ENCODE assay signal across 17 cellular contexts in the genomic region with DNA sequence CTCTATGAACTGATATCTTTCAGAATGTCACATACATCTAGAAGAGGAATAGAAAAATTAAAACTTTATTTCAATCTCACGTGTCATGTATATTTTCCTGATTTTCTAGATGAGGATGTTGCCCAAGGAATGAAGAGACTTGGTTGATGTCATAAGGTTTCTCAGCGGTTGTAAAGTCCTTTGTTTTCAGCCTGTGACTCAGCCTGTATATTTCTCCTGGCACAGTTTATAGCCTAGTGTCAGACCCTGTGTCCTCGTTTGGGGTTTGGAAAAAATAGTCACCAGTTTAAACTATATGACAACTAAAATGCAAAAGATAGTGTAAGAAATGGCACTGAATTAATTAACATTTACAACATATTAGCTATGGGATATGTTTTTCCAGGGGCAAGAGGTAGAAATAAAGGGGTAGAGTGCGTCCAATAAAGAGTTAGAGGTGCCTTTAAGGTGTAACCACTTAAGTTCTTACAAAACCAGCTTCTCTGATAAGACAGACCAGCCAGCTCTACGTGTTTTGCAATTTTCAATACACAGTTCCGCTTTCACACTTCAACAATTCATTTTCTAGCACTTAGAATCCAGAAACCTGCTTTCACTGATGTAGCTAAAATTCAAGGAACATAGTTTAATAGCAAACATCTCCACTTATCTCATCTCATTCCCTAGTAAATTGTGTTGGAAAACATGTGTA.
DNase-seq lines count a peak whose midpoint lies in the region; ATAC-seq and TF ChIP-seq lines count a peak whose summit lies in the region.
"Had no signal": no experiment of that assay in that cellular context is flagged by ENCODE, and none has a peak within 500 bp of the region (broad histone marks: within the 10 kb centered on the region; RNA-seq: fewer than 3 reads in every experiment).

No MANE protein-coding gene starts in this region.

- peaks cover 11% of the 10 kb centered on the region for H3K4me1 Mint-ChIP-seq in MCF 10A (ENCODE audit: insufficient read depth, unreplicated experiment)

- H3K36me3 Mint-ChIP-seq in MCF 10A (ENCODE audit: insufficient read depth, unreplicated experiment), result peaks cover 6% of the 10 kb centered on the region

- POLR2A ChIA-PET in MCF 10A (lab: Yijun Ruan, JAX), result interaction anchor here (0.9 to 3.2 kb wide), 7 partner anchors 9 to 32 kb away, joined by 3 to 13 read pairs (median 3); no protein-coding TSS in a partner anchor

- peak overlapping the region; percentile 21 for H3K27ac Mint-ChIP-seq in MCF 10A (ENCODE audit: low read depth, unreplicated experiment)
- H3K27ac Mint-ChIP-seq: T-helper 2 cell treated with Interferon-gamma antibody and Interleukin-4, amounts not matched to agents 5 μg/mL and 100 μg/mL, for 36 hours had no signal

- TF ChIP-seq CTCF in MCF 10A (IDR thresholded peaks at IDR 0.05; ENCODE audit: unreplicated experiment) (no peak), breast epithelium (IDR thresholded peaks at IDR 0.05) (no peak), choroid plexus epithelial cell (conservative IDR thresholded peaks at IDR 0.05; ENCODE audit: low read depth, low read length) (no peak), BE2C (IDR thresholded peaks at IDR 0.05; ENCODE audit: low read depth, low read length) (no peak)

- H3K4me1 ChIP-seq in breast epithelium, result no peaks in the 10 kb centered on the region
- no peaks in the 10 kb centered on the region for H3K4me1 ChIP-seq in BE2C

- H3K4me3 ChIP-seq in breast epithelium, result no peak overlapping the region
- H3K4me3 ChIP-seq in choroid plexus epithelial cell (ENCODE audit: low read depth, low read length), result no peak overlapping the region
- H3K4me3 ChIP-seq in BE2C (ENCODE audit: low read depth, low read length), result no peak overlapping the region
- H3K4me3 ChIP-seq: K562 had no signal

- no peaks in the 10 kb centered on the region for H3K27me3 ChIP-seq in breast epithelium
- no peaks in the 10 kb centered on the region for H3K27me3 ChIP-seq in BE2C

- BruUV-seq in MCF 10A (replicated peaks; lab: Mats Ljungman, UMichigan), result no TSS peak

- peak overlapping the region; percentile 4 for H3K4me3 Mint-ChIP-seq in MCF 10A (ENCODE audit: unreplicated experiment)
- H3K4me3 Mint-ChIP-seq: T-helper 2 cell treated with Interferon-gamma antibody and Interleukin-4, amounts not matched to agents 5 μg/mL and 100 μg/mL, for 36 hours had no signal

- H3K9me3 ChIP-seq in breast epithelium, result no peaks in the 10 kb centered on the region
- H3K9me3 ChIP-seq in BE2C, result no peaks in the 10 kb centered on the region

- CTCF ChIA-PET in MCF 10A (lab: Yijun Ruan, JAX), result interaction anchor here (0.6 to 1.3 kb wide), 4 partner anchors 10 to 98 kb away, joined by 3 to 4 read pairs (median 3); no protein-coding TSS in a partner anchor

- H3K36me3 ChIP-seq in breast epithelium, result no peaks in the 10 kb centered on the region
- no peaks in the 10 kb centered on the region for H3K36me3 ChIP-seq in BE2C

- no peak for TF ChIP-seq POLR2A in breast epithelium (IDR thresholded peaks at IDR 0.05)

- ATAC-seq in GM19452 (IDR thresholded peaks at IDR 0.05; ENCODE audit: unreplicated experiment) (no peak), HG02840 (IDR thresholded peaks at IDR 0.05; ENCODE audit: low FRiP score, unreplicated experiment) (no peak)
- ATAC-seq: K562 had no signal

- H3K27ac ChIP-seq in breast epithelium, result no peak overlapping the region

- intact Hi-C loops in MCF 10A (cut with micrococcal nuclease), result no loop called here
- intact Hi-C loops in breast epithelium (cut with DNase I; ENCODE audit: low total_unique reads), result no loop called here

- H3K9me3 Mint-ChIP-seq in MCF 10A (ENCODE audit: unreplicated experiment), result no peaks in the 10 kb centered on the region

- DNase-seq in MCF 10A (ENCODE audit: unreplicated experiment) (peak; percentile 72), breast epithelium (ENCODE audit: low spot score in 2 of 2) (no peak), NOMO-1 treated with DMSO at 0.1 percent for 48 hours (lab: John Stamatoyannopoulos, UW; ENCODE audit: unreplicated experiment) (peak; percentile 90), choroid plexus epithelial cell (ENCODE audit: low read depth) (peak; percentile 30), cortex of kidney (lab: John Stamatoyannopoulos, UW) (no peak), BE2C (no peak)
- DNase-seq: 8988T; activated CD4-positive, alpha-beta T cell treated with anti-CD3 and anti-CD28 coated beads, Interleukin-2, amount 50 U/mL, for 4 hours; activated gamma-delta T cell treated with Interleukin-2 at 50 U/mL for 16 hours; caudate nucleus; COR-L47; stimulated activated CD4-positive, alpha-beta T cell treated with anti-CD3 and anti-CD28 coated beads, Interleukin-15, amount 100 ng/mL, for 24 hours; trophoblast cell had no signal

- no peaks in the 10 kb centered on the region for H3K27me3 Mint-ChIP-seq in MCF 10A (ENCODE audit: insufficient read depth, unreplicated experiment)

Comparison
In these comparisons a context has a peak if more than half of its experiments do, and no peak if none do; other contexts are left out.
1. DNase-seq: peak in MCF 10A (single experiment), NOMO-1 treated with DMSO at 0.1 percent for 48 hours (single experiment) and choroid plexus epithelial cell (single experiment); none in breast epithelium (0 of 2), cortex of kidney (single experiment) and BE2C (single experiment).